Comparison of ENCODE assay signal across 13 cellular contexts in genomic region chr1:168709896-168710305, GRCh38. TPM values are rescaled to one million over a fixed set of nuclear protein-coding genes. Genes with fewer than 3 reads are reported as not detected.
DNase-seq lines count a peak whose midpoint lies in the region; ATAC-seq, FAIRE-seq and TF ChIP-seq lines count a peak whose summit lies in the region.
"Had no signal": no experiment of that assay in that cellular context is flagged by ENCODE, and none has a peak within 500 bp of the region (broad histone marks: within the 10 kb centered on the region; RNA-seq: fewer than 3 reads in every experiment).

No MANE protein-coding gene starts in this region.

- peaks cover 0 to 14% (median 10%) of the 10 kb centered on the region in 3 donors for H3K4me1 ChIP-seq in pancreas

- ATAC-seq in pancreas, result peak; percentile 5 to 21 (median 14)
- no peak for ATAC-seq in GM21515 (IDR thresholded peaks at IDR 0.05; ENCODE audit: unreplicated experiment)
- ATAC-seq in GM18870 (IDR thresholded peaks at IDR 0.05; ENCODE audit: unreplicated experiment), result no peak

- H3K27ac ChIP-seq in epithelial cell of prostate (peak overlapping the region; percentile 58), pancreas (peak overlapping the region; percentile 40 to 71 (median 64))
- H3K27ac ChIP-seq: cardiac muscle cell had no signal

- H3K27me3 ChIP-seq in pancreas, result no peaks in the 10 kb centered on the region
- H3K27me3 ChIP-seq: cardiac muscle cell had no signal

- no peaks in the 10 kb centered on the region for H3K9me3 ChIP-seq in pancreas

- WGBS in pancreas, 2 donors, result 68 to 83% methylated on average over 2 of the region's 2 CpGs

- H3K4me3 ChIP-seq in pancreas, result no peak overlapping the region
- H3K4me3 ChIP-seq: cardiac muscle cell had no signal

- no peak for FAIRE-seq in pancreas (lab: Jason Lieb, UNC)
- FAIRE-seq: G401.6 had no signal

- DNase-seq in DMS53 treated with DMSO at 0.1 percent for 48 hours (lab: John Stamatoyannopoulos, UW; ENCODE audit: unreplicated experiment) (peak; percentile 57), NCI-H748 (lab: John Stamatoyannopoulos, UW; ENCODE audit: unreplicated experiment) (peak; percentile 40), epithelial cell of prostate (ENCODE audit: low read depth, low spot score) (peak; percentile 95), pancreas (no peak), 8988T (no peak), DMS114 treated with DMSO at 0.1 percent for 48 hours (lab: John Stamatoyannopoulos, UW; ENCODE audit: unreplicated experiment) (no peak)
- DNase-seq: activated CD4-positive, CD25-positive, alpha-beta regulatory T cell treated with anti-CD3 and anti-CD28 coated beads, Interleukin-2, amount 50 U/mL, for 72 hours; NCI-H510A treated with DMSO at 0.1 percent for 48 hours; stimulated activated CD4-positive, alpha-beta T cell treated with anti-CD3 and anti-CD28 coated beads, Interleukin-4, amount 100 ng/mL, for 4 hours had no signal

- no peaks in the 10 kb centered on the region for H3K36me3 ChIP-seq in pancreas
- H3K36me3 ChIP-seq: cardiac muscle cell had no signal

- TF ChIP-seq CTCF in pancreas (IDR thresholded peaks at IDR 0.05), result no peak

- intact Hi-C loops in pancreas (cut with DNase I), result no loop called here

RNA-seq across cellular contexts. Expression of gene DPT, which starts 19.1 kb away (rescaled TPM):
- 10 to 100 TPM in 1 of 6 donors, 1 to 10 TPM in 5; 3.4 to 14.1 (median 5.8) TPM for total RNA-seq in pancreas
- 10 to 100 TPM; 13.4 to 16.2 TPM for polyA plus RNA-seq in pancreas
- total RNA-seq: cardiac muscle cell had no signal
- polyA plus RNA-seq: cardiac muscle cell had no signal

Comparison
In these comparisons a context has a peak if more than half of its experiments do, and no peak if none do; other contexts are left out.
1. DNase-seq: peak in DMS53 treated with DMSO at 0.1 percent for 48 hours (single experiment), NCI-H748 (single experiment) and epithelial cell of prostate (single experiment); none in pancreas (0 of 6), 8988T (single experiment) and DMS114 treated with DMSO at 0.1 percent for 48 hours (single experiment).
2. ATAC-seq: peak in pancreas (4 of 4); none in GM21515 (single experiment) and GM18870 (single experiment).